ENCODE assay signal across 10 cellular contexts in the genomic region with DNA sequence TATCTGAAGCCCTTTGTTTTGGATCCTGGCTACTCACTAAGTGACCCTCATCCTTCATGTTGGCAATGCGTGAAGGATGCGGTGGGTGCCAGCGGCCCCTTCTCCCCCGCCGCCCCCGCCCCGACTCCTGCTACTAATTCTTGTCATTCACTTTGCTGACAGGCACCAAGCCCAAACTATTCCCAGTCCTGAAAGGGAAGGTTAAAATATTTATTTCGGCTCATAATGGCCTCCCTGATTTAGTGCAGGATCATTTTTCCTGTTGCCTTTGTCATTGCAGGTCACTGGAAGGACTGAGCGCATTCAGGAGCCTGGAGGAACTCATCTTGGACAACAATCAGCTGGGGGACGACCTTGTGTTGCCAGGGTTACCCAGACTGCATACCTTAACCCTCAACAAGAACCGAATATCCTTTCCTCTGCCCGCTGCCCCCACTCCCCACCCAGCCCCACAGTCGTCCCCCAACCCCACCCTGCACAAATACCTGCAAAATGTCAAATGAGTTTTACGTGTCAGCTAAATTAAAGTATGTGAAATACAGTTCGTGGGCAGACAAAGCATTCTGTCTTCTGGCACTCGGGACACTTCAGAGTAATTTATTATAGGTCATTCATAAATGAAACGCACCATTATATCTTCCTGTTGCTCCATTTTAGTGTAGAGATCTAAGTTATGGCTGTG.
DNase-seq lines count a peak whose midpoint lies in the region; ATAC-seq and TF ChIP-seq lines count a peak whose summit lies in the region.
"Had no signal": no experiment of that assay in that cellular context is flagged by ENCODE, and none has a peak within 500 bp of the region (broad histone marks: within the 10 kb centered on the region; RNA-seq: fewer than 3 reads in every experiment).

No MANE protein-coding gene starts in this region.

- no peak for DNase-seq in body of pancreas
- DNase-seq in kidney tubule cell (ENCODE audit: low spot score), result peak; percentile 9
- no peak for DNase-seq in smooth muscle cell (lab: John Stamatoyannopoulos, UW; ENCODE audit: unreplicated experiment)
- DNase-seq in posterior vena cava (ENCODE audit: low spot score), result no peak

- H3K4me3 ChIP-seq in HEK293 (ENCODE audit: low read depth, low read length) (no peak overlapping the region), body of pancreas (no peak overlapping the region), smooth muscle cell (peak overlapping the region; percentile 21)
- H3K4me3 ChIP-seq: MG63, Peyer's patch had no signal

- H3K9me3 ChIP-seq in HEK293 (ENCODE audit: control insufficient read depth, insufficient read depth, low read depth, low read length) (no peaks in the 10 kb centered on the region), body of pancreas (peaks cover 0 to 7% (median 0%) of the 10 kb centered on the region in 3 donors), smooth muscle cell (replicated peaks; ENCODE audit: low read depth) (peaks cover 10% of the 10 kb centered on the region)
- H3K9me3 ChIP-seq: MG63, Peyer's patch had no signal

- no peak for TF ChIP-seq POLR2A in body of pancreas (IDR thresholded peaks at IDR 0.05)

- peak overlapping the region; percentile 64 for H3K4me2 ChIP-seq in smooth muscle cell

- H3K79me2 ChIP-seq in smooth muscle cell (ENCODE audit: low read depth), result no peaks in the 10 kb centered on the region

- H3K27me3 ChIP-seq in body of pancreas (no peaks in the 10 kb centered on the region), smooth muscle cell (ENCODE audit: low read depth) (no peaks in the 10 kb centered on the region)
- H3K27me3 ChIP-seq: MG63, Peyer's patch had no signal

- peak overlapping the region; percentile 42; the same call in 1 of the 2 replicates for H3K27ac ChIP-seq in HEK293 (ENCODE audit: extremely low read depth, low read depth, low read length)
- H3K27ac ChIP-seq in body of pancreas, result peak overlapping the region in 3 of 4 donors; percentile 5 to 46 (median 34)
- H3K27ac ChIP-seq in smooth muscle cell (ENCODE audit: low read depth), result no peak overlapping the region

- intact Hi-C loops in body of pancreas (cut with DNase I) (loop anchor here (10.0 kb wide), 1 partner anchor 631 kb away; the partner anchor contains the start of gene ZNF503), posterior vena cava (cut with DNase I) (loop anchor here (2.0 to 5.0 kb wide), 2 partner anchors 634 to 635 kb away; partner anchors contain the start of gene ZNF503 (in 2 of the 2))

- H3F3A ChIP-seq in smooth muscle cell (ENCODE audit: low read depth), result no peaks in the 10 kb centered on the region

- H4K20me1 ChIP-seq in smooth muscle cell (ENCODE audit: low read depth), result no peaks in the 10 kb centered on the region

- peaks cover 0 to 3% of the 10 kb centered on the region in 2 experiments; a peak in 1 of 3 replicates for H3K36me3 ChIP-seq in HEK293 (ENCODE audit: control insufficient read depth in 2 of 2, insufficient read depth in 1 of 2, low read length in 2 of 2)
- H3K36me3 ChIP-seq in body of pancreas (replicated peaks in 1 of 2; ENCODE audit: insufficient read depth in 1 of 2, low read depth in 2 of 2), result no peaks in the 10 kb centered on the region
- H3K36me3 ChIP-seq in smooth muscle cell (ENCODE audit: low read depth), result peaks cover 6% of the 10 kb centered on the region
- H3K36me3 ChIP-seq: MG63, Peyer's patch had no signal

- H3K4me1 ChIP-seq in HEK293 (ENCODE audit: control insufficient read depth, insufficient read depth, low read length) (peaks cover 14% of the 10 kb centered on the region), body of pancreas (peaks cover 29% of the 10 kb centered on the region), smooth muscle cell (ENCODE audit: low read depth) (peaks cover 21% of the 10 kb centered on the region)

- CTCF ChIA-PET in HEK293 (lab: Yijun Ruan, JAX), result interaction anchor here (0.6 to 2.6 kb wide), 14 partner anchors 10 to 970 kb away, joined by 3 to 29 read pairs (median 4); partner anchors contain the start of gene ZNF503

- H2AFZ ChIP-seq in smooth muscle cell (ENCODE audit: low read depth), result no peak overlapping the region

- no peak for TF ChIP-seq CTCF in HEK293 (tag by site-specific recombination; IDR thresholded peaks at IDR 0.05)
- no peak for TF ChIP-seq CTCF in body of pancreas (IDR thresholded peaks at IDR 0.05)
- no peak for TF ChIP-seq CTCF in smooth muscle cell (IDR thresholded peaks at IDR 0.05; ENCODE audit: borderline replicate concordance, insufficient read depth, poor library complexity, severe bottlenecking)

- no peak for ATAC-seq in body of pancreas
- no peak for ATAC-seq in HG03045 (IDR thresholded peaks at IDR 0.05; ENCODE audit: unreplicated experiment)
- no peak for ATAC-seq in HG03025 (IDR thresholded peaks at IDR 0.05; ENCODE audit: low FRiP score, unreplicated experiment)
- ATAC-seq: effector memory CD8-positive, alpha-beta T cell had no signal

- WGBS in body of pancreas, 2 donors, result 30 to 35% methylated on average over 16 to 17 of the region's 17 CpGs
- WGBS in smooth muscle cell (ENCODE audit: low lambda C conversion rate), result 53% methylated on average over 17 of the region's 17 CpGs

- H3K9ac ChIP-seq in smooth muscle cell (ENCODE audit: low read depth), result no peak overlapping the region

- POLR2A ChIA-PET in HEK293 (lab: Yijun Ruan, JAX), result interaction anchor here (0.5 kb wide), 1 partner anchor 267 kb away, joined by 3 read pairs; no protein-coding TSS in a partner anchor

TF ChIP-seq in HEK293, 187 proteins besides CTCF, POLR2A, EP300 and RAD21:
- TF ChIP-seq ZEB2 (tag by site-specific recombination; IDR thresholded peaks at IDR 0.05) (0 out of 2 replicates have a peak, but pooled peaks have one; percentile 14), ZBTB17 (tag by site-specific recombination; IDR thresholded peaks at IDR 0.05) (no peak)
